ENCODE assay signal across 17 cellular contexts in the genomic region with DNA sequence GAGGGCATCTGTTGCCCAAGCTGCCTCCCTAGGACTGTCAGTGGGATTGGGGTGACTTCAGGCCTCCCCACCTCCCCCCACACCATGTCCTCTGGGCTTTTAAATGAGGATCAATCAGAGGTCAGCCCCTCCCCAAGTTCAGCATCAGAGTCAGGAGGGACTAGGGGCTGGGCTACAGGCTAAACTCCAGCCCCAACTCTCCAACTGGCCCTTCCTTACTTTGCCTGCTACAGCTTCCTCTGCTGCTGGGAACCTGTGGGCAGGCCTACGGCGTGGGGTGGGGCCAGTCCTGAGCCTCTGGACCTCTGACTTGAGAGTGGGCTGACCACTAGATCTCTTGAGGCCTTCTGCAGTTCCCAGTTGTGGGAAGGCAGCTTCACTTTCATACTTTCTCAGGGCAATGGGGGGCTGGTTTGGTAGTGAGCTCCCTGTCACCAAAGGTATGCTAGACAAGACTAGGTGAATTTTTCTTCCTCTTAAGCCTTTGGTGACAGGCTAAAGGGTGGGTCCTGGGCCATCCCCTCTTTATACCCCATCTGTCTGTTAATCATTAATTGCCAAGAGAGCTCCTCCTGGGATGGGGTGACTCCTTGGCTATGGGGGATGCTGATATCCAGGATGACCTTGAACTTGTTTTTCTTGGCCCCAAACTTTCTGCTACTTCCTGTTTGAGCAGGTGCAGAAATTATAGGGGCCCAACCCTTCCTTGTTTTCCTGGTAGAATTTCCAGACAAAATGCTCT. TPM values are rescaled to one million over a fixed set of nuclear protein-coding genes. Genes with fewer than 3 reads are reported as not detected.
DNase-seq lines count a peak whose midpoint lies in the region; ATAC-seq, FAIRE-seq and TF ChIP-seq lines count a peak whose summit lies in the region.
"Had no signal": no experiment of that assay in that cellular context is flagged by ENCODE, and none has a peak within 500 bp of the region (broad histone marks: within the 10 kb centered on the region; RNA-seq: fewer than 3 reads in every experiment).

No MANE protein-coding gene starts in this region.

- no peak overlapping the region for H3K9ac ChIP-seq in GM12878 (ENCODE audit: control insufficient read depth, insufficient read depth, low read length)

- H3K4me1 Mint-ChIP-seq in activated T-helper 1 cell treated with anti-CD3 and anti-CD28 coated beads, Interleukin-12 subunit alpha, Interleukin-12 subunit beta, Interleukin-2, Interleukin-4 antibody, amounts not matched to agents 30 ng/mL and 10 ng/mL and 1 ng/mL, durations not matched to agents 14 hours and 24 hours and 36 hours (ENCODE audit: low read depth), result no peaks in the 10 kb centered on the region
- H3K4me1 Mint-ChIP-seq: stimulated activated naive CD8-positive, alpha-beta T cell treated with anti-CD3 and anti-CD28 coated beads, Interleukin-15, amount 100 ng/mL, for 72 hours had no signal

- H3K4me1 ChIP-seq in A549 (peaks cover 15% of the 10 kb centered on the region), GM12878 (ENCODE audit: control insufficient read depth, insufficient read depth, low read length) (no peaks in the 10 kb centered on the region), right cardiac atrium (ENCODE audit: control insufficient read depth, insufficient read depth, low read length) (peaks cover 9% of the 10 kb centered on the region), psoas muscle (peaks cover 58% of the 10 kb centered on the region)
- H3K4me1 ChIP-seq: HAP-1, SJSA1 had no signal

- no peak for FAIRE-seq in A549 (lab: Jason Lieb, UNC)
- no peak for FAIRE-seq in GM12878 (lab: Jason Lieb, UNC)
- FAIRE-seq: G401.6 had no signal

- H3K9me3 ChIP-seq in A549, result no peaks in the 10 kb centered on the region; the same call in 2 of the 3 replicates
- no peaks in the 10 kb centered on the region for H3K9me3 ChIP-seq in GM12878 (replicated peaks; ENCODE audit: control insufficient read depth, insufficient read depth, low read length)
- no peaks in the 10 kb centered on the region for H3K9me3 ChIP-seq in right cardiac atrium (ENCODE audit: control insufficient read depth, low read length)
- no peaks in the 10 kb centered on the region for H3K9me3 ChIP-seq in psoas muscle
- H3K9me3 ChIP-seq: HAP-1, SJSA1 had no signal

- TF ChIP-seq CTCF in A549 (IDR thresholded peaks at IDR 0.05) (no peak), GM12878 (IDR thresholded peaks at IDR 0.05 in 2 of 3, conservative IDR thresholded peaks at IDR 0.05 in 1 of 3; ENCODE audit: control insufficient read depth in 2 of 3, extremely low read depth in 1 of 3, insufficient read depth in 1 of 3, low read depth in 3 of 3, low read length in 3 of 3) (no peak), psoas muscle (IDR thresholded peaks at IDR 0.05) (no peak)

- intact Hi-C loops in GM12878 (cut with micrococcal nuclease; ENCODE audit: unreplicated experiment) (no loop called here), right cardiac atrium (cut with DNase I) (loop anchor here in 1 of 4 donors (2.0 kb wide), 1 partner anchor 352 kb away; no protein-coding TSS in a partner anchor), psoas muscle (cut with DNase I) (loop anchor here in 1 of 2 donors (2.0 kb wide), 1 partner anchor 52 kb away; no protein-coding TSS in a partner anchor)
- intact Hi-C loops in activated T-helper 1 cell treated with anti-CD3 and anti-CD28 coated beads, Interleukin-12 subunit alpha, Interleukin-12 subunit beta, Interleukin-2, Interleukin-4 antibody, amounts not matched to agents 30 ng/mL and 10 ng/mL and 1 ng/mL, durations not matched to agents 14 hours and 24 hours and 36 hours (cut with micrococcal nuclease), result no loop called here

- H3K27ac ChIP-seq in A549 (no peak overlapping the region), GM12878 (ENCODE audit: control insufficient read depth, insufficient read depth) (no peak overlapping the region), right cardiac atrium (ENCODE audit: low read length) (no peak overlapping the region), psoas muscle (peak overlapping the region; percentile 65)
- H3K27ac ChIP-seq: SJSA1, WERI-Rb-1 had no signal

- H3K9me3 Mint-ChIP-seq in activated T-helper 1 cell treated with anti-CD3 and anti-CD28 coated beads, Interleukin-12 subunit alpha, Interleukin-12 subunit beta, Interleukin-2, Interleukin-4 antibody, amounts not matched to agents 30 ng/mL and 10 ng/mL and 1 ng/mL, durations not matched to agents 14 hours and 24 hours and 36 hours, result no peaks in the 10 kb centered on the region
- H3K9me3 Mint-ChIP-seq: activated CD4-positive, alpha-beta memory T cell treated with anti-CD3 and anti-CD28 coated beads for 36 hours; stimulated activated naive CD8-positive, alpha-beta T cell treated with anti-CD3 and anti-CD28 coated beads, Interleukin-15, amount 100 ng/mL, for 72 hours had no signal

- H3K36me3 Mint-ChIP-seq in activated T-helper 1 cell treated with anti-CD3 and anti-CD28 coated beads, Interleukin-12 subunit alpha, Interleukin-12 subunit beta, Interleukin-2, Interleukin-4 antibody, amounts not matched to agents 30 ng/mL and 10 ng/mL and 1 ng/mL, durations not matched to agents 14 hours and 24 hours and 36 hours (ENCODE audit: low read depth), result no peaks in the 10 kb centered on the region
- H3K36me3 Mint-ChIP-seq: activated CD4-positive, alpha-beta memory T cell treated with anti-CD3 and anti-CD28 coated beads for 36 hours had no signal

- in situ Hi-C loops in GM12878 (cut with MboI), result no loop called here

- SMC1A ChIA-PET in GM12878 (lab: Charles Lee; ENCODE audit: uncharacterized antibody, unreplicated experiment), result no interaction called here

- no peaks in the 10 kb centered on the region for H3K36me3 ChIP-seq in GM12878 (ENCODE audit: control insufficient read depth in 2 of 2, insufficient read depth in 2 of 2, low read length in 1 of 2)
- H3K36me3 ChIP-seq in psoas muscle (ENCODE audit: insufficient read depth in 1 of 2, low read depth in 1 of 2), result no peaks in the 10 kb centered on the region
- H3K36me3 ChIP-seq: HAP-1, SJSA1, WERI-Rb-1 had no signal

- H3K27me3 Mint-ChIP-seq in activated T-helper 1 cell treated with anti-CD3 and anti-CD28 coated beads, Interleukin-12 subunit alpha, Interleukin-12 subunit beta, Interleukin-2, Interleukin-4 antibody, amounts not matched to agents 30 ng/mL and 10 ng/mL and 1 ng/mL, durations not matched to agents 14 hours and 24 hours and 36 hours (ENCODE audit: insufficient read depth), result no peaks in the 10 kb centered on the region
- H3K27me3 Mint-ChIP-seq: stimulated activated naive CD8-positive, alpha-beta T cell treated with anti-CD3 and anti-CD28 coated beads, Interleukin-15, amount 100 ng/mL, for 72 hours had no signal

- POLR2A ChIA-PET in A549 (lab: Yijun Ruan, JAX) (no interaction called here), GM12878 (lab: Charles Lee) (no interaction called here)

- H4K20me1 ChIP-seq in GM12878 (ENCODE audit: control insufficient read depth, insufficient read depth), result no peaks in the 10 kb centered on the region

- CTCF ChIA-PET in A549 (lab: Yijun Ruan, JAX), result interaction anchor here (0.6 to 2.0 kb wide), 10 partner anchors 11 to 359 kb away, joined by 3 to 5 read pairs (median 4); no protein-coding TSS in a partner anchor
- CTCF ChIA-PET in GM12878 (lab: Yijun Ruan, JAX), result interaction anchor here (0.7 to 1.1 kb wide), 3 partner anchors 39 to 553 kb away, joined by 3 to 4 read pairs (median 3); no protein-coding TSS in a partner anchor

- TF ChIP-seq RAD21 in A549 (conservative IDR thresholded peaks at IDR 0.05 in 1 of 2, IDR thresholded peaks at IDR 0.05 in 1 of 2), result no peak
- no peak for TF ChIP-seq RAD21 in GM12878 (IDR thresholded peaks at IDR 0.05; ENCODE audit: insufficient read depth, low read depth, low read length)

- H2AFZ ChIP-seq in GM12878 (ENCODE audit: control insufficient read depth, low read depth, low read length), result no peak overlapping the region

- TF ChIP-seq EP300 in A549 (IDR thresholded peaks at IDR 0.05) (no peak), GM12878 (IDR thresholded peaks at IDR 0.05; ENCODE audit: borderline replicate concordance in 1 of 2, control insufficient read depth in 1 of 2, low read depth in 2 of 2, low read length in 2 of 2) (no peak)

- no TSS peak for BruUV-seq in GM12878 (replicated peaks; lab: Mats Ljungman, UMichigan)

- no peak overlapping the region for H3K27ac Mint-ChIP-seq in activated T-helper 1 cell treated with anti-CD3 and anti-CD28 coated beads, Interleukin-12 subunit alpha, Interleukin-12 subunit beta, Interleukin-2, Interleukin-4 antibody, amounts not matched to agents 30 ng/mL and 10 ng/mL and 1 ng/mL, durations not matched to agents 14 hours and 24 hours and 36 hours
- H3K27ac Mint-ChIP-seq: activated CD4-positive, alpha-beta memory T cell treated with anti-CD3 and anti-CD28 coated beads for 36 hours; stimulated activated naive CD8-positive, alpha-beta T cell treated with anti-CD3 and anti-CD28 coated beads, Interleukin-15, amount 100 ng/mL, for 72 hours had no signal

- 78% methylated on average over 2 of the region's 2 CpGs for WGBS in A549 (ENCODE audit: missing lambda C conversion rate)
- 0% methylated on average over 2 of the region's 2 CpGs for WGBS in GM12878 (ENCODE audit: insufficient coverage, insufficient replicate concordance, low lambda C conversion rate, missing lambda C conversion rate)
- WGBS in right cardiac atrium, result 51% methylated on average over 2 of the region's 2 CpGs
- 60 to 69% (median 67%) methylated on average over 2 of the region's 2 CpGs for WGBS in psoas muscle, 3 donors

- H3K27me3 ChIP-seq in GM12878 (replicated peaks in 1 of 2; ENCODE audit: control insufficient read depth in 2 of 2, insufficient read depth in 2 of 2, low read length in 1 of 2) (peaks cover 0 to 4% of the 10 kb centered on the region in 2 experiments; a peak in 1 of 4 replicates), right cardiac atrium (ENCODE audit: control insufficient read depth, insufficient read depth) (no peaks in the 10 kb centered on the region), psoas muscle (ENCODE audit: insufficient read depth in 3 of 3, low read length in 2 of 3) (no peaks in the 10 kb centered on the region)
- H3K27me3 ChIP-seq: SJSA1 had no signal

- DNase-seq in A549 (ENCODE audit: low read depth in 1 of 2, low spot score in 1 of 2), result no peak
- no peak for DNase-seq in GM12878 (ENCODE audit: low read depth, low spot score)
- peak in 1 of 3 donors; percentile 54 for DNase-seq in right cardiac atrium
- peak in 1 of 2 donors; percentile 49 for DNase-seq in psoas muscle
- no peak for DNase-seq in activated T-helper 1 cell treated with anti-CD3 and anti-CD28 coated beads, Interleukin-12 subunit alpha, Interleukin-12 subunit beta, Interleukin-2, Interleukin-4 antibody, amounts not matched to agents 30 ng/mL and 10 ng/mL and 1 ng/mL, durations not matched to agents 14 hours and 24 hours and 36 hours (ENCODE audit: low spot score)
- DNase-seq in NCI-H146 treated with DMSO at 0.1 percent for 48 hours (lab: John Stamatoyannopoulos, UW; ENCODE audit: unreplicated experiment), result no peak
- DNase-seq: activated naive CD4-positive, alpha-beta T cell treated with anti-CD3 and anti-CD28 coated beads, Interleukin-2, amount 50 U/mL, for 16 hours; cortex of kidney; NCI-H2227 treated with DMSO at 0.1 percent for 48 hours had no signal

- RAD21 ChIA-PET in GM12878 (lab: Charles Lee; ENCODE audit: unreplicated experiment), result interaction anchor here (0.6 kb wide), 1 partner anchor 40 kb away, joined by 7 read pairs; no protein-coding TSS in a partner anchor

- TF ChIP-seq POLR2A in A549 (IDR thresholded peaks at IDR 0.05; ENCODE audit: low read length), result no peak
- no peak for TF ChIP-seq POLR2A in GM12878 (IDR thresholded peaks at IDR 0.05; ENCODE audit: low read depth, low read length)

- no peak overlapping the region for H3K4me2 ChIP-seq in A549
- H3K4me2 ChIP-seq in GM12878 (ENCODE audit: control insufficient read depth, insufficient read depth), result no peak overlapping the region

- no peak overlapping the region for H3K4me3 Mint-ChIP-seq in activated T-helper 1 cell treated with anti-CD3 and anti-CD28 coated beads, Interleukin-12 subunit alpha, Interleukin-12 subunit beta, Interleukin-2, Interleukin-4 antibody, amounts not matched to agents 30 ng/mL and 10 ng/mL and 1 ng/mL, durations not matched to agents 14 hours and 24 hours and 36 hours
- H3K4me3 Mint-ChIP-seq: activated CD4-positive, alpha-beta memory T cell treated with anti-CD3 and anti-CD28 coated beads for 36 hours; stimulated activated naive CD8-positive, alpha-beta T cell treated with anti-CD3 and anti-CD28 coated beads, Interleukin-15, amount 100 ng/mL, for 72 hours had no signal

- ATAC-seq in A549 (peak in 1 of 2 experiments; percentile 42; a peak in 4 of 6 replicates), GM12878 (peak; percentile 20; the same call in 2 of the 3 replicates), right cardiac atrium (peak; percentile 18 to 55), psoas muscle (no peak), GM19324 (IDR thresholded peaks at IDR 0.05; ENCODE audit: low FRiP score, unreplicated experiment) (no peak), GM18519 (IDR thresholded peaks at IDR 0.05; ENCODE audit: low FRiP score, unreplicated experiment) (no peak)

- H3K4me3 ChIP-seq in A549 (no peak overlapping the region), GM12878 (no peak overlapping the region), right cardiac atrium (ENCODE audit: low read length) (no peak overlapping the region), psoas muscle (no peak overlapping the region)
- H3K4me3 ChIP-seq: HAP-1, SJSA1 had no signal

- H3K79me2 ChIP-seq in GM12878 (ENCODE audit: control insufficient read depth, insufficient read depth, low read length), result no peaks in the 10 kb centered on the region

RNA-seq across cellular contexts. Expression of a gene that starts 10.8 kb away (rescaled TPM):
- polyA plus RNA-seq in A549 (2011; rRNA removed) (9.4 and 9.7 TPM in 2 replicates), A549 (2017; fragmentation: RNase III; extraction: RNeasy Plus Mini Kit Qiagen cat#74134 plus additional on column Dnase treatment) (12.8 to 13.9 TPM (median 13.2 TPM) in 3 replicates), GM12878 (2011; rRNA removed) (0.16 and 0.26 TPM in 2 replicates), GM12878 (2014; fragmentation: Illumina TruSeq; extraction: Trizol) (0.03 TPM in 1 of 2 replicates, not detected in the other), GM12878 (2014; fragmentation: Nextera tagmentation; extraction: Ambion mirVana) (not detected), GM12878 (2014; rRNA removed) (0.01 and 0.03 TPM in 2 replicates), GM12878 (2016; fragmentation: Nextera tagmentation; extraction: Ambion mirVana) (not detected), right cardiac atrium (25.5 TPM), psoas muscle (10 to 100 TPM; 14.1 to 18.7 (median 14.4) TPM)
- 7.7 and 11.9 TPM in 2 replicates for polyA plus RNA-seq in A549 (2012; cell fraction: cytosol; rRNA removed)
- 13.1 and 17.3 TPM in 2 replicates for polyA plus RNA-seq in A549 (2012; cell fraction: nucleus; rRNA removed)
- polyA minus RNA-seq in A549 (2011; rRNA and poly(A)+ RNA removed), result 22.4 and 25.6 TPM in 2 replicates
- total RNA-seq in GM12878 (2013; cell fraction: nucleolus; rRNA removed), result not detected in 2 replicates
- total RNA-seq in GM12878 (2014; rRNA removed) (0.11 TPM in 1 of 2 replicates, not detected in the other), GM12878 (2014; rRNA removed; fragmentation: Illumina TruSeq; extraction: Trizol) (not detected in 2 replicates), GM12878 (2021) (0.19 and 0.38 TPM in 2 replicates), right cardiac atrium (10 to 100 TPM; 41.7 to 55.0 (median 42.7) TPM), psoas muscle (10 to 100 TPM; 33.4 to 66.2 (median 50.7) TPM)
- polyA plus RNA-seq in GM12878 (2011; ENCODE audit: low read depth), result not detected
- 0.06 and 0.15 TPM in 2 replicates for polyA plus RNA-seq in GM12878 (2011; cell fraction: cytosol; rRNA removed)
- 0.04 and 0.16 TPM in 2 replicates for polyA plus RNA-seq in GM12878 (2011; cell fraction: nucleus; rRNA removed)
- 0.11 and 0.28 TPM in 2 replicates for polyA plus RNA-seq in GM12878 (2012)
- polyA minus RNA-seq in GM12878 (2011; rRNA and poly(A)+ RNA removed), result 0.10 TPM in 1 of 2 replicates, not detected in the other
- 3.5 TPM in 1 of 2 replicates, not detected in the other for polyA minus RNA-seq in GM12878 (2011; cell fraction: cytosol; rRNA and poly(A)+ RNA removed)
- 0.48 TPM in 1 of 2 replicates, not detected in the other for polyA minus RNA-seq in GM12878 (2011; cell fraction: nucleus; rRNA and poly(A)+ RNA removed)
- 0.05 TPM in 1 of 2 replicates, not detected in the other for total RNA-seq in activated T-helper 1 cell treated with anti-CD3 and anti-CD28 coated beads, Interleukin-12 subunit alpha, Interleukin-12 subunit beta, Interleukin-2, Interleukin-4 antibody, amounts not matched to agents 30 ng/mL and 10 ng/mL and 1 ng/mL, durations not matched to agents 14 hours and 24 hours and 36 hours
- total RNA-seq: activated CD4-positive, alpha-beta memory T cell treated with anti-CD3 and anti-CD28 coated beads for 36 hours had no signal

Comparison
In these comparisons a context has a peak if more than half of its experiments do, and no peak if none do; other contexts are left out.
1. ATAC-seq: peak in GM12878 (single experiment) and right cardiac atrium (2 of 2); none in psoas muscle (0 of 4), GM19324 (single experiment) and GM18519 (single experiment).
2. RNA of a gene that starts 10.8 kb away (total RNA-seq): 33.4 to 66.2 TPM in psoas muscle and 41.7 to 55.0 TPM in right cardiac atrium; 0.05 TPM in activated T-helper 1 cell treated with anti-CD3 and anti-CD28 coated beads, Interleukin-12 subunit alpha, Interleukin-12 subunit beta, Interleukin-2, Interleukin-4 antibody, amounts not matched to agents 30 ng/mL and 10 ng/mL and 1 ng/mL, durations not matched to agents 14 hours and 24 hours and 36 hours and 0.11 to 0.38 TPM in GM12878; every median in the first group is over 10 times any median in the second.